ENCODE assay signal across 8 cellular contexts in the genomic region with DNA sequence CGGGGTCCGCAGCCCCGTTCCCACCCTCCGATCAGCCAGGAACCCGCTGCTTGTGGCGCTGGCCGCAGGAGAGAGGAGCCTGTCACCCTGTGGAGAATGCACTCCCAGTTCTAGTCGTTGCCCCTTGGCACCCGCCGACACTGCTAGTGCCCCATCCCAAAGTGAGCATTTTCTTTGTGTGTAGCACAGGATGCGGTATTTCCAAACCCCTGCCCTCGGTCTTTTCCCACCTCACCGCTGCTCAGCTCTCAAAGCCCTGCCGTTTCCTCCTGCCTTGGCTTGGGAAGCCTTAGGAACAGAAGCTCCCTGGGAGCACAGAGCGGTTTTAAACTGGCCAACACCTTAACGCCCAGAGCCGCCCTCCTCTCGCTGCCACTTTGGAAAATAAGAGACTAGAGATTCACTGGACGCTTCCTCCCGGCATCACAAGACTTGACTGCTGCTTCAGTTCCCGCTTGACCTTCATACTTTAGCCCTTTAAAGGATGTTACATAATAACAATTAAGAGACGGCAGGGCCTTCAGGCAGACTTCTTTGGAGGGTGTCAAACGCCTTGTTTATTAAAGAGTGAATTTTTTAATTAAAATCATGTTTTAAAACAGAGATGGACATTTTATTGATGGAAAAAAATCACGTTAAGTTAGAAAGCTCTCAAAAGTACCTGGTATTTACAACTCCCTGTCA. TPM values are rescaled to one million over a fixed set of nuclear protein-coding genes. Genes with fewer than 3 reads are reported as not detected.
DNase-seq lines count a peak whose midpoint lies in the region; ATAC-seq, FAIRE-seq and TF ChIP-seq lines count a peak whose summit lies in the region.

No MANE protein-coding gene starts in this region.

- peaks cover 24 to 36% (median 33%) of the 10 kb centered on the region in 10 experiments for H3K4me1 ChIP-seq in BLaER1 treated with 17β-estradiol and CSF1 and Interleukin-3, amounts not matched to agents 10 nM and 100 nM
- peaks cover 8% of the 10 kb centered on the region for H3K4me1 ChIP-seq in endothelial cell of umbilical vein (ENCODE audit: control insufficient read depth, extremely low read depth, insufficient read depth, low read length)
- H3K4me1 ChIP-seq in mesendoderm (ENCODE audit: control insufficient read depth, low read depth, low read length): no peaks in the 10 kb centered on the region

- peaks cover 17% of the 10 kb centered on the region for H3K36me3 Mint-ChIP-seq in activated CD4-positive, alpha-beta memory T cell treated with anti-CD3 and anti-CD28 coated beads for 36 hours

- intact Hi-C loops in activated CD4-positive, alpha-beta memory T cell treated with anti-CD3 and anti-CD28 coated beads for 36 hours (cut with micrococcal nuclease): loop anchor here (10.0 kb wide), 1 partner anchor 987 kb away; a partner anchor contains a TSS
- intact Hi-C loops in endothelial cell of umbilical vein (cut with micrococcal nuclease): loop anchor here (1.0 to 10.0 kb wide), 2 partner anchors 11 to 1367 kb away; a partner anchor contains a TSS

- CTCF ChIA-PET in activated CD4-positive, alpha-beta memory T cell treated with anti-CD3 and anti-CD28 coated beads for 36 hours (lab: Charles Lee): interaction anchor here (0.6 to 4.9 kb wide), 5 partner anchors 10 to 412 kb away, joined by 3 to 42 read pairs (median 10); a partner anchor contains a TSS
- CTCF ChIA-PET in endothelial cell of umbilical vein (lab: Charles Lee): interaction anchor here (1.6 to 1.8 kb wide), 2 partner anchors 9 to 11 kb away, joined by 6 to 9 read pairs; no protein-coding TSS in a partner anchor

- H3K56ac ChIP-seq in mesendoderm (ENCODE audit: low read length): peak overlapping the region; percentile 96

- no peaks in the 10 kb centered on the region for H3K27me3 Mint-ChIP-seq in activated CD4-positive, alpha-beta memory T cell treated with anti-CD3 and anti-CD28 coated beads for 36 hours

- H3K27ac Mint-ChIP-seq in activated CD4-positive, alpha-beta memory T cell treated with anti-CD3 and anti-CD28 coated beads for 36 hours: peak overlapping the region; percentile 92

- H4K20me1 ChIP-seq in BLaER1 treated with 17β-estradiol and CSF1 and Interleukin-3, amounts not matched to agents 10 nM and 100 nM: no peaks in the 10 kb centered on the region; a peak in 1 of 22 replicates
- H4K20me1 ChIP-seq in endothelial cell of umbilical vein (replicated peaks; ENCODE audit: control insufficient read depth, extremely low read depth, insufficient read depth, low read length): no peaks in the 10 kb centered on the region

- H3K79me1 ChIP-seq in mesendoderm (ENCODE audit: low read length): no peaks in the 10 kb centered on the region

- H3K4ac ChIP-seq in mesendoderm (ENCODE audit: low read depth, low read length): no peak overlapping the region

- no peak overlapping the region for H4K5ac ChIP-seq in mesendoderm (ENCODE audit: low read length)

- H3K23ac ChIP-seq in mesendoderm (ENCODE audit: low read length): peak overlapping the region; percentile 97

- no peaks in the 10 kb centered on the region; a peak in 1 of 22 replicates for H3K9me3 ChIP-seq in BLaER1 treated with 17β-estradiol and CSF1 and Interleukin-3, amounts not matched to agents 10 nM and 100 nM (replicated peaks in 1 of 11)
- no peaks in the 10 kb centered on the region for H3K9me3 ChIP-seq in endothelial cell of umbilical vein (replicated peaks; ENCODE audit: control insufficient read depth, insufficient read depth, low read length)

- WGBS in mesendoderm (ENCODE audit: extremely low coverage, insufficient coverage, low lambda C conversion rate): no CpG with 5 or more reads among the region's 24 CpGs

- no peak overlapping the region for H4K8ac ChIP-seq in mesendoderm (ENCODE audit: low read depth, low read length)

- POLR2A ChIA-PET in activated CD4-positive, alpha-beta memory T cell treated with anti-CD3 and anti-CD28 coated beads for 36 hours (lab: Charles Lee): interaction anchor here (1.4 to 3.0 kb wide), 3 partner anchors 10 to 22 kb away, joined by 4 to 15 read pairs (median 5); no protein-coding TSS in a partner anchor
- POLR2A ChIA-PET in endothelial cell of umbilical vein (lab: Charles Lee): no interaction called here

- H3K36me3 ChIP-seq in BLaER1 treated with 17β-estradiol and CSF1 and Interleukin-3, amounts not matched to agents 10 nM and 100 nM: peaks cover 12 to 32% (median 26%) of the 10 kb centered on the region in 11 experiments; a peak in 21 of 22 replicates
- H3K36me3 ChIP-seq in endothelial cell of umbilical vein (ENCODE audit: control insufficient read depth in 2 of 2, extremely low read depth in 1 of 2, insufficient read depth in 2 of 2, low read length in 2 of 2) (no peaks in the 10 kb centered on the region), mesendoderm (ENCODE audit: control insufficient read depth, insufficient read depth, low read length) (no peaks in the 10 kb centered on the region)

- no peak overlapping the region for H2AK5ac ChIP-seq in mesendoderm (ENCODE audit: low read length)

- no peaks in the 10 kb centered on the region for H3K79me2 ChIP-seq in endothelial cell of umbilical vein (ENCODE audit: control insufficient read depth, insufficient read depth, low read length)
- H3K79me2 ChIP-seq in mesendoderm (ENCODE audit: control insufficient read depth, insufficient read depth, low read length): no peaks in the 10 kb centered on the region

- dilution Hi-C loops in endothelial cell of umbilical vein (cut with MboI; ENCODE audit: extremely low pct_ligation_motif_present, low sequenced_read_pairs): no loop called here

- H3K27ac ChIP-seq in BLaER1 treated with 17β-estradiol and CSF1 and Interleukin-3, amounts not matched to agents 10 nM and 100 nM: peak overlapping the region; percentile 75 to 98 (median 94)
- no peak overlapping the region for H3K27ac ChIP-seq in endothelial cell of umbilical vein (ENCODE audit: insufficient read depth, low read depth, low read length)
- peak overlapping the region; percentile 87 for H3K27ac ChIP-seq in mesendoderm (ENCODE audit: low read depth, low read length)
- H3K27ac ChIP-seq in substantia nigra (ENCODE audit: low read depth, low read length, poor library complexity, severe bottlenecking): peak overlapping the region; percentile 89

- H3K27me3 ChIP-seq in BLaER1 treated with 17β-estradiol and CSF1 and Interleukin-3, amounts not matched to agents 10 nM and 100 nM: no peaks in the 10 kb centered on the region
- H3K27me3 ChIP-seq in endothelial cell of umbilical vein (ENCODE audit: control insufficient read depth in 2 of 2, insufficient read depth in 2 of 2, low read length in 2 of 2): peaks cover 4 to 6% of the 10 kb centered on the region in 2 experiments
- no peaks in the 10 kb centered on the region for H3K27me3 ChIP-seq in mesendoderm (ENCODE audit: insufficient read depth, low read length, poor library complexity)

- FAIRE-seq in endothelial cell of umbilical vein (lab: Jason Lieb, UNC) (peak; percentile 74), GM12891 (lab: Jason Lieb, UNC) (no peak)

- H2BK120ac ChIP-seq in mesendoderm (ENCODE audit: low read depth, low read length): no peak overlapping the region

- no peak for TF ChIP-seq CTCF in endothelial cell of umbilical vein (IDR thresholded peaks at IDR 0.05; ENCODE audit: extremely low read depth in 1 of 2, insufficient read depth in 1 of 2, low read depth in 1 of 2, low read length in 2 of 2)

- ATAC-seq in GM21390 (IDR thresholded peaks at IDR 0.05; ENCODE audit: unreplicated experiment): peak; percentile 12

- H2AFZ ChIP-seq in endothelial cell of umbilical vein (ENCODE audit: low read depth, low read length): peak overlapping the region; percentile 88

- H3K9me1 ChIP-seq in endothelial cell of umbilical vein (replicated peaks; ENCODE audit: control insufficient read depth, extremely low read depth, insufficient read depth, low read length): no peaks in the 10 kb centered on the region

- peak overlapping the region; percentile 93 for H3K4me3 Mint-ChIP-seq in activated CD4-positive, alpha-beta memory T cell treated with anti-CD3 and anti-CD28 coated beads for 36 hours

- peak overlapping the region; percentile 78 to 96 (median 85) for H3K4me3 ChIP-seq in BLaER1 treated with 17β-estradiol and CSF1 and Interleukin-3, amounts not matched to agents 10 nM and 100 nM
- peak overlapping the region; percentile 56 to 74 (median 68) for H3K4me3 ChIP-seq in endothelial cell of umbilical vein (replicated peaks in 1 of 3; ENCODE audit: insufficient read depth in 1 of 3, low read depth in 1 of 3, low read length in 3 of 3)
- peak overlapping the region; percentile 72 for H3K4me3 ChIP-seq in mesendoderm (ENCODE audit: low read length)

- H3K4me1 Mint-ChIP-seq in activated CD4-positive, alpha-beta memory T cell treated with anti-CD3 and anti-CD28 coated beads for 36 hours (ENCODE audit: low read depth): peaks cover 36% of the 10 kb centered on the region

- no peak overlapping the region for H2BK15ac ChIP-seq in mesendoderm (replicated peaks; ENCODE audit: low read depth)

- no peaks in the 10 kb centered on the region for H3K9me3 Mint-ChIP-seq in activated CD4-positive, alpha-beta memory T cell treated with anti-CD3 and anti-CD28 coated beads for 36 hours

- H3K9ac ChIP-seq in BLaER1 treated with 17β-estradiol and CSF1 and Interleukin-3, amounts not matched to agents 10 nM and 100 nM: peak overlapping the region; percentile 86 to 97 (median 92)
- H3K9ac ChIP-seq in endothelial cell of umbilical vein (replicated peaks; ENCODE audit: extremely low read depth, insufficient read depth, low read length) (peak overlapping the region; percentile 36), mesendoderm (ENCODE audit: low read length) (peak overlapping the region; percentile 87)

- TSS peak; percentile 41 for BruUV-seq in endothelial cell of umbilical vein (replicated peaks; lab: Mats Ljungman, UMichigan)

- peak overlapping the region; percentile 31 for H2BK5ac ChIP-seq in mesendoderm (ENCODE audit: low read length)

- H3K18ac ChIP-seq in mesendoderm (ENCODE audit: low read length): peak overlapping the region; percentile 82

- DNase-seq in M059J (ENCODE audit: low read depth): peak; percentile 17
- peak; percentile 54 for DNase-seq in activated CD4-positive, alpha-beta memory T cell treated with anti-CD3 and anti-CD28 coated beads for 36 hours
- peak; percentile 21 for DNase-seq in endothelial cell of umbilical vein (ENCODE audit: low read depth, low spot score)
- peak; percentile 73 for DNase-seq in mesendoderm
- DNase-seq in substantia nigra (lab: John Stamatoyannopoulos, UW): peak in 39 of 49 donors; percentile 8 to 83 (median 52)
- DNase-seq in GM12891 (ENCODE audit: insufficient read length, low spot score): no peak

- H3K4me2 ChIP-seq in BLaER1 treated with 17β-estradiol and CSF1 and Interleukin-3, amounts not matched to agents 10 nM and 100 nM: peak overlapping the region; percentile 70 to 99 (median 91)
- H3K4me2 ChIP-seq in endothelial cell of umbilical vein (ENCODE audit: insufficient read depth, low read length): peak overlapping the region; percentile 60
- H3K4me2 ChIP-seq in mesendoderm (ENCODE audit: low read length): peak overlapping the region; percentile 90

- TF ChIP-seq POLR2A in endothelial cell of umbilical vein (IDR thresholded peaks at IDR 0.05; ENCODE audit: low read depth, low read length) (no peak), GM12891 (IDR thresholded peaks at IDR 0.05; ENCODE audit: low read depth, low read length) (no peak)

RNA-seq across cellular contexts. Expression of a gene that starts 0.8 kb away (rescaled TPM):
- 0.34 and 1.5 TPM in 2 replicates for total RNA-seq in M059J (2014; rRNA removed; shearing (Covaris generic))
- total RNA-seq in activated CD4-positive, alpha-beta memory T cell treated with anti-CD3 and anti-CD28 coated beads for 36 hours: 1 to 10 TPM; 4.9 to 5.2 TPM
- total RNA-seq in endothelial cell of umbilical vein: 1.7 and 3.1 TPM in 2 replicates
- 0.25 and 0.28 TPM in 2 replicates for polyA plus RNA-seq in endothelial cell of umbilical vein
- polyA plus RNA-seq in endothelial cell of umbilical vein (2011; cell fraction: cytosol; rRNA removed): 0.37 and 0.52 TPM in 2 replicates
- 0.20 and 0.50 TPM in 2 replicates for polyA plus RNA-seq in endothelial cell of umbilical vein (2011; cell fraction: nucleus; rRNA removed)
- polyA plus RNA-seq in endothelial cell of umbilical vein (2012): 0.23 TPM in 1 of 2 replicates, not detected in the other
- polyA minus RNA-seq in endothelial cell of umbilical vein: 0.51 and 0.66 TPM in 2 replicates
- polyA minus RNA-seq in endothelial cell of umbilical vein (2011; cell fraction: cytosol; rRNA and poly(A)+ RNA removed): 1.4 TPM
- 0.19 and 0.34 TPM in 2 replicates for polyA minus RNA-seq in endothelial cell of umbilical vein (2011; cell fraction: nucleus; rRNA and poly(A)+ RNA removed)
- polyA plus RNA-seq in mesendoderm (2013, experiment 1 of 2): 0.53 TPM
- polyA plus RNA-seq in mesendoderm (2013, experiment 2 of 2): 0.50 TPM
- polyA plus RNA-seq in GM12891 (2012; ENCODE audit: low read depth, missing spikeins): 1.5 TPM

RNA-seq across cellular contexts. Expression of a gene that starts 35.1 kb away (rescaled TPM):
- total RNA-seq in M059J (2014; rRNA removed; shearing (Covaris generic)): not detected in 2 replicates
- total RNA-seq in activated CD4-positive, alpha-beta memory T cell treated with anti-CD3 and anti-CD28 coated beads for 36 hours: not detected
- not detected in 2 replicates for total RNA-seq in endothelial cell of umbilical vein
- not detected in 2 replicates for polyA plus RNA-seq in endothelial cell of umbilical vein
- polyA plus RNA-seq in endothelial cell of umbilical vein (2011; cell fraction: cytosol; rRNA removed): not detected in 2 replicates
- not detected in 2 replicates for polyA plus RNA-seq in endothelial cell of umbilical vein (2011; cell fraction: nucleus; rRNA removed)
- not detected in 2 replicates for polyA plus RNA-seq in endothelial cell of umbilical vein (2012)
- polyA minus RNA-seq in endothelial cell of umbilical vein: not detected in 2 replicates
- not detected for polyA minus RNA-seq in endothelial cell of umbilical vein (2011; cell fraction: cytosol; rRNA and poly(A)+ RNA removed)
- not detected in 2 replicates for polyA minus RNA-seq in endothelial cell of umbilical vein (2011; cell fraction: nucleus; rRNA and poly(A)+ RNA removed)
- 9.3 TPM for polyA plus RNA-seq in mesendoderm (2013, experiment 1 of 2)
- polyA plus RNA-seq in mesendoderm (2013, experiment 2 of 2): 9.3 TPM
- 0.09 TPM for polyA plus RNA-seq in GM12891 (2012; ENCODE audit: low read depth, missing spikeins)

Comparison
In these comparisons a context has a peak if more than half of its experiments do, and no peak if none do; other contexts are left out.
1. H3K9ac ChIP-seq: peak in every context shown above with its lines; median percentile 92 in BLaER1 treated with 17β-estradiol and CSF1 and Interleukin-3, amounts not matched to agents 10 nM and 100 nM; 87 in mesendoderm; 36 in endothelial cell of umbilical vein.